10 cellular contexts compared by ENCODE assay signal in the genomic region with DNA sequence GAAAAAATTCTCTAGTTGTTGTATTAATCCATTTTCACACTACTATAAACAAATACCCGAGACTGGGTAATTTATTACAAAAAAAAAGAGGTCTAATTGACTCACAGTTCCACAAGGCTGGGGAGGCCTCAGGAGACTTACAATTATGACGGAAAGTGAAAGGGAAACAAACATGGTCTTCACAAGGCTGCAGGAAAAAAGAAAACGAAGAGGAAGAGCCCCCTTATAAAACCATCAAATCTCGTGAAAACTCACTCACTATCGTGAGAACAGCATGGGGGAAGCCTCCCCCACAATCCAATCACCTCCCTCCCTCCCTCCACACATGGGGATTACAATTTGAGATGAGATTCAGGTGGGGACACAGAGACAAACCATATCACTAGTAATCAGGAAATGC.
DNase-seq lines count a peak whose midpoint lies in the region; ATAC-seq and FAIRE-seq lines count a peak whose summit lies in the region.
"Had no signal": no experiment of that assay in that cellular context is flagged by ENCODE, and none has a peak within 500 bp of the region (broad histone marks: within the 10 kb centered on the region; RNA-seq: fewer than 3 reads in every experiment).

No MANE protein-coding gene starts in this region.

- no peak overlapping the region for H3K4ac ChIP-seq in mesenchymal stem cell (ENCODE audit: low read depth in 1 of 2, low read length in 2 of 2)

- H2BK15ac ChIP-seq in mesenchymal stem cell (ENCODE audit: low read depth, poor library complexity, severe bottlenecking), result no peak overlapping the region

- H2BK12ac ChIP-seq in mesenchymal stem cell (ENCODE audit: low read length in 2 of 2), result peak overlapping the region in 1 of 2 experiments; percentile 42

- H2BK120ac ChIP-seq in mesenchymal stem cell (ENCODE audit: low read depth, low read length), result no peak overlapping the region

- ATAC-seq in GM18873 (IDR thresholded peaks at IDR 0.05; ENCODE audit: low FRiP score, unreplicated experiment) (peak; percentile 83), GM21723 (IDR thresholded peaks at IDR 0.05; ENCODE audit: unreplicated experiment) (peak; percentile 80)

- H2AK5ac ChIP-seq in mesenchymal stem cell (ENCODE audit: low read length, severe bottlenecking), result no peak overlapping the region

- H3K4me1 ChIP-seq in mesenchymal stem cell (ENCODE audit: control insufficient read depth, insufficient read depth, low read depth, low read length), result peaks cover 5% of the 10 kb centered on the region
- H3K4me1 ChIP-seq: ascending aorta had no signal

- peak overlapping the region in 1 of 2 experiments; percentile 7 for H3K18ac ChIP-seq in mesenchymal stem cell (ENCODE audit: low read depth in 1 of 2, low read length in 2 of 2)

- H3K14ac ChIP-seq in mesenchymal stem cell (ENCODE audit: low read length in 2 of 2), result no peak overlapping the region

- peak overlapping the region in 1 of 2 experiments; percentile 45 for H3K4me3 ChIP-seq in mesenchymal stem cell (ENCODE audit: insufficient read depth in 1 of 2, low read depth in 1 of 2, low read length in 2 of 2)
- H3K4me3 ChIP-seq: ascending aorta had no signal

- no peak for FAIRE-seq in urothelium cell line (lab: Jason Lieb, UNC)
- FAIRE-seq: GM12892 had no signal

- H3K79me1 ChIP-seq in mesenchymal stem cell (replicated peaks; ENCODE audit: low read length, poor library complexity, severe bottlenecking), result no peaks in the 10 kb centered on the region

- H4K8ac ChIP-seq in mesenchymal stem cell (ENCODE audit: low read length), result peak overlapping the region; percentile 81

- H2BK5ac ChIP-seq in mesenchymal stem cell (ENCODE audit: low read depth, low read length, poor library complexity, severe bottlenecking), result no peak overlapping the region

- peak overlapping the region; percentile 56 for H2AFZ ChIP-seq in mesenchymal stem cell (ENCODE audit: low read depth, low read length)

- H3K23ac ChIP-seq in mesenchymal stem cell (ENCODE audit: low read length in 2 of 2), result no peak overlapping the region

- no peak overlapping the region for H4K91ac ChIP-seq in mesenchymal stem cell (ENCODE audit: low read length)

- no peak overlapping the region for H3K4me2 ChIP-seq in mesenchymal stem cell (ENCODE audit: low read length, poor library complexity, severe bottlenecking)
- H3K4me2 ChIP-seq: SK-N-SH had no signal

- no peaks in the 10 kb centered on the region for H3K9me3 ChIP-seq in mesenchymal stem cell (ENCODE audit: control insufficient read depth, low read length)
- H3K9me3 ChIP-seq: ascending aorta, SK-N-SH had no signal

- no peaks in the 10 kb centered on the region for H3K36me3 ChIP-seq in mesenchymal stem cell (ENCODE audit: control insufficient read depth in 1 of 2, insufficient read depth in 2 of 2, low read depth in 1 of 2, low read length in 2 of 2)
- H3K36me3 ChIP-seq: ascending aorta had no signal

- peak; percentile 38 for DNase-seq in NCI-H1436 (lab: John Stamatoyannopoulos, UW)
- DNase-seq in mesenchymal stem cell, result peak; percentile 70
- no peak for DNase-seq in activated effector memory CD4-positive, alpha-beta T cell treated with anti-CD3 and anti-CD28 coated beads, Interleukin-2, amount 50 U/mL, for 16 hours
- DNase-seq in SHP77 treated with DMSO at 0.1 percent for 48 hours (lab: John Stamatoyannopoulos, UW), result no peak
- no peak for DNase-seq in urothelium cell line (ENCODE audit: low spot score)
- DNase-seq: SK-N-SH had no signal

- H3K27me3 ChIP-seq in mesenchymal stem cell (ENCODE audit: control insufficient read depth in 1 of 2, insufficient read depth in 1 of 2, low read length in 2 of 2), result no peaks in the 10 kb centered on the region
- H3K27me3 ChIP-seq: ascending aorta had no signal

- H3K9ac ChIP-seq in mesenchymal stem cell (ENCODE audit: low read length), result peak overlapping the region; percentile 31
- H3K9ac ChIP-seq: SK-N-SH had no signal

- H3K27ac ChIP-seq in mesenchymal stem cell (ENCODE audit: low read length, poor library complexity, severe bottlenecking), result no peak overlapping the region
- H3K27ac ChIP-seq: ascending aorta had no signal

- 39% methylated on average over 4 of the region's 5 CpGs for WGBS in mesenchymal stem cell

Comparison
In these comparisons a context has a peak if more than half of its experiments do, and no peak if none do; other contexts are left out.
1. DNase-seq: peak in NCI-H1436 (single experiment) and mesenchymal stem cell (single experiment); none in activated effector memory CD4-positive, alpha-beta T cell treated with anti-CD3 and anti-CD28 coated beads, Interleukin-2, amount 50 U/mL, for 16 hours (single experiment), SHP77 treated with DMSO at 0.1 percent for 48 hours (single experiment) and urothelium cell line (single experiment).